11 cellular contexts compared by ENCODE assay signal in the genomic region with DNA sequence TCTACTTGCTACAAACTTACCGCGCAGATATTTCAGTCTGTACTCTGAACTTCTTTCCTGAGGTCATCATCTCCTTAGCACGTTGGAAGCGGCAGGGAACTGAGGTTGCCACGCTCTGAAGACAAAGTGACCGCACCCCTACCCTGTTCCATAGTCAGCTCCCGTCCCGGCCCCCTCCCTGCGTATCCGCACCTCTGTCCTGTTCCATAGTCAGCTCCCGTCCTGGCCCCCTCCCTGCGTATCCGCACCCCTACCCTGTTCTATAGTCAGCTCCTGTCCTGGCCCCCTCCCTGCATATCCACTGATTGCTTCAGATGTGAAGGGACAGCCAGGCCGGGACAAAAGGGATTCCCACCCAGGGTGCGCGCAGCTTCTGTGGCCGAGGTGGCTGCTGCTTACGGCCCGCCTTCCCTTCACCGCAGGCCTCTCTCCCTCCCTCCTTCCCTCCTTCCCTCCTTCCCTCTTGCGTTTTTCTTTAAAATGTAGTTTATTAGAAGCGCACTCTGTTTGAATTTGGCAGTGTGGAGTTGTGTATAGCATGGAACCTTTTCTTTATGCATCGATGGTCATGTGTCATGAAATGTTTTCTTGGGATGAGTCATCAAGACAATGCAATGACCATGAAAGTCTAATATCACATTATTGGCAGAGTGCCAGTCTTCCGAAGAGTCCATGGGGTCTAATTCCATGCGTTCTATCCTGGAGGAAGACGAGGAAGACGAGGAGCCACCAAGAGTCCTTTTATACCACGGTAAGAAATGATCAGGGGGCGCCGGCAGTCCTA. TPM values are rescaled to one million over a fixed set of nuclear protein-coding genes. Genes with fewer than 3 reads are reported as not detected.
DNase-seq lines count a peak whose midpoint lies in the region; ATAC-seq and TF ChIP-seq lines count a peak whose summit lies in the region.
"Had no signal": no experiment of that assay in that cellular context is flagged by ENCODE, and none has a peak within 500 bp of the region (broad histone marks: within the 10 kb centered on the region; RNA-seq: fewer than 3 reads in every experiment).

No MANE protein-coding gene starts in this region.

- H3K9me3 Mint-ChIP-seq in neural crest cell, result no peaks in the 10 kb centered on the region
- H3K9me3 Mint-ChIP-seq: memory B cell had no signal

- peak; percentile 55 for DNase-seq in AG10803 (ENCODE audit: low read depth)
- peak; percentile 66 for DNase-seq in NCI-H2227 (lab: John Stamatoyannopoulos, UW; ENCODE audit: unreplicated experiment)
- DNase-seq in dermis blood vessel endothelial cell, result peak; percentile 65
- no peak for DNase-seq in neural crest cell (ENCODE audit: low read depth, low spot score)
- DNase-seq in NCI-H526 (lab: John Stamatoyannopoulos, UW), result no peak
- no peak for DNase-seq in stimulated activated CD4-positive, alpha-beta T cell treated with anti-CD3 and anti-CD28 coated beads, Interleukin-2, amount 100 ng/mL, for 24 hours
- DNase-seq in GF-D8 (lab: John Stamatoyannopoulos, UW), result no peak
- DNase-seq: DND-41 had no signal

- TF ChIP-seq CTCF in AG10803 (conservative IDR thresholded peaks at IDR 0.05; ENCODE audit: low read length) (no peak), neural crest cell (conservative IDR thresholded peaks at IDR 0.05) (no peak)

- no peaks in the 10 kb centered on the region for H3K27me3 Mint-ChIP-seq in neural crest cell (ENCODE audit: low read depth)
- H3K27me3 Mint-ChIP-seq: activated naive CD8-positive, alpha-beta T cell; memory B cell had no signal

- ATAC-seq in GM21526 (IDR thresholded peaks at IDR 0.05; ENCODE audit: low FRiP score, unreplicated experiment), result no peak

- H3K27ac Mint-ChIP-seq in neural crest cell (ENCODE audit: unreplicated experiment), result peak overlapping the region; percentile 65
- H3K27ac Mint-ChIP-seq: activated naive CD8-positive, alpha-beta T cell; memory B cell had no signal

- peak overlapping the region; percentile 47 for H3K4me3 ChIP-seq in AG10803 (ENCODE audit: low read length)

- H3K36me3 Mint-ChIP-seq in neural crest cell (ENCODE audit: low read depth), result peaks cover 19% of the 10 kb centered on the region

- peaks cover 37% of the 10 kb centered on the region for H3K4me1 Mint-ChIP-seq in neural crest cell

- H3K4me3 Mint-ChIP-seq in neural crest cell, result peak overlapping the region; percentile 56
- H3K4me3 Mint-ChIP-seq: memory B cell had no signal

RNA-seq across cellular contexts. Expression of a gene that starts 21.9 kb away (rescaled TPM):
- total RNA-seq in dermis blood vessel endothelial cell (98.8 and 104 TPM in 2 replicates), neural crest cell (89.7 and 90.6 TPM in 2 replicates)

RNA-seq across cellular contexts. Expression of a gene that starts 39.5 kb away (rescaled TPM):
- 10.7 and 14.8 TPM in 2 replicates for total RNA-seq in dermis blood vessel endothelial cell
- total RNA-seq in neural crest cell, result 42.6 and 45.6 TPM in 2 replicates

RNA-seq across cellular contexts. Expression of a gene that starts 45.6 kb away (rescaled TPM):
- total RNA-seq in dermis blood vessel endothelial cell (58.0 and 104 TPM in 2 replicates), neural crest cell (146 and 157 TPM in 2 replicates)

Comparison
In these comparisons a context has a peak if more than half of its experiments do, and no peak if none do; other contexts are left out.
1. DNase-seq: peak in AG10803 (single experiment), NCI-H2227 (single experiment) and dermis blood vessel endothelial cell (single experiment); none in neural crest cell (single experiment), NCI-H526 (0 of 2), stimulated activated CD4-positive, alpha-beta T cell treated with anti-CD3 and anti-CD28 coated beads, Interleukin-2, amount 100 ng/mL, for 24 hours (0 of 2) and GF-D8 (single experiment).